Comparison of ENCODE assay signal across 26 cellular contexts in genomic region chr1:24990136-24990535, GRCh38.
DNase-seq lines count a peak whose midpoint lies in the region; ATAC-seq, FAIRE-seq and TF ChIP-seq lines count a peak whose summit lies in the region.
"Had no signal": no experiment of that assay in that cellular context is flagged by ENCODE, and none has a peak within 500 bp of the region (broad histone marks: within the 10 kb centered on the region; RNA-seq: fewer than 3 reads in every experiment).

No MANE protein-coding gene starts in this region.

- no peak overlapping the region for H2AFZ ChIP-seq in PC-3 (ENCODE audit: low read length)

- no peak for TF ChIP-seq CTCF in PC-3 (conservative IDR thresholded peaks at IDR 0.05; ENCODE audit: low read depth, low read length)
- no peak for TF ChIP-seq CTCF in sigmoid colon (IDR thresholded peaks at IDR 0.05)

- 64 to 79% methylated on average over 13 of the region's 13 CpGs for WGBS in sigmoid colon, 2 donors

- no peaks in the 10 kb centered on the region for H3K9me2 ChIP-seq in PC-3 (replicated peaks; ENCODE audit: low read length)

- H3K79me2 ChIP-seq in PC-3 (ENCODE audit: low read length) = no peaks in the 10 kb centered on the region

- H3K4me2 ChIP-seq in PC-3 (ENCODE audit: low read length) = no peak overlapping the region

- no peak for ATAC-seq in CD4-positive, CD25-positive, alpha-beta regulatory T cell (ENCODE audit: low read depth in 2 of 2)
- no peak for ATAC-seq in activated CD8-positive, alpha-beta T cell treated with anti-CD3 and anti-CD28 coated beads, Interleukin-2, amount 10 ng/mL, durations not matched to agents 7 days and 5 days
- ATAC-seq in PC-3 = no peak
- ATAC-seq: activated CD4-positive, CD25-positive, alpha-beta regulatory T cell treated with anti-CD3 and anti-CD28 coated beads, Interleukin-2, amount 50 U/mL, for 24 hours; left ventricle myocardium superior; upper lobe of right lung had no signal

- no peak for FAIRE-seq in GM12892 (lab: Jason Lieb, UNC)
- FAIRE-seq: D721Med, endometrium, GM18507, RCC 7860 had no signal

- no peaks in the 10 kb centered on the region for H3K9me3 Mint-ChIP-seq in T-helper 2 cell treated with Interferon-gamma antibody and Interleukin-4, amounts not matched to agents 5 μg/mL and 100 μg/mL, for 36 hours
- peaks cover 0 to 2% (median 0%) of the 10 kb centered on the region in 7 donors for H3K9me3 Mint-ChIP-seq in CD4-positive, CD25-positive, alpha-beta regulatory T cell
- H3K9me3 Mint-ChIP-seq in activated CD8-positive, alpha-beta T cell treated with anti-CD3 and anti-CD28 coated beads, Interleukin-2, amount 10 ng/mL, durations not matched to agents 7 days and 5 days (ENCODE audit: insufficient read depth) = no peaks in the 10 kb centered on the region
- no peaks in the 10 kb centered on the region for H3K9me3 Mint-ChIP-seq in immature natural killer cell

- no peaks in the 10 kb centered on the region for H3F3A ChIP-seq in PC-3 (ENCODE audit: low read length, unreplicated experiment)

- CTCF ChIA-PET in activated CD8-positive, alpha-beta T cell treated with anti-CD3 and anti-CD28 coated beads, Interleukin-2, amount 10 ng/mL, durations not matched to agents 7 days and 5 days (lab: Charles Lee) = interaction anchor here (0.9 to 12.4 kb wide), 13 partner anchors 9 to 112 kb away, joined by 3 to 136 read pairs (median 7); no protein-coding TSS in a partner anchor
- CTCF ChIA-PET in PC-3 (lab: Charles Lee) = no interaction called here

- H3K4me1 ChIP-seq in CD4-positive, CD25-positive, alpha-beta regulatory T cell (ENCODE audit: control insufficient read depth, insufficient read depth, low read length, poor library complexity, severe bottlenecking) = peaks cover 61% of the 10 kb centered on the region
- H3K4me1 ChIP-seq in PC-3 (ENCODE audit: insufficient read depth, low read length) (no peaks in the 10 kb centered on the region), sigmoid colon (no peaks in the 10 kb centered on the region)
- H3K4me1 ChIP-seq: HAP-1, prostate gland, upper lobe of right lung had no signal

- intact Hi-C loops in PC-3 (cut with micrococcal nuclease) (no loop called here), sigmoid colon (cut with DNase I) (no loop called here)

- peaks cover 4% of the 10 kb centered on the region for H3K36me3 Mint-ChIP-seq in T-helper 2 cell treated with Interferon-gamma antibody and Interleukin-4, amounts not matched to agents 5 μg/mL and 100 μg/mL, for 36 hours (ENCODE audit: low read depth)
- no peaks in the 10 kb centered on the region for H3K36me3 Mint-ChIP-seq in CD4-positive, CD25-positive, alpha-beta regulatory T cell
- H3K36me3 Mint-ChIP-seq in activated CD8-positive, alpha-beta T cell treated with anti-CD3 and anti-CD28 coated beads, Interleukin-2, amount 10 ng/mL, durations not matched to agents 7 days and 5 days (ENCODE audit: low read depth) = peaks cover 3% of the 10 kb centered on the region
- H3K36me3 Mint-ChIP-seq in immature natural killer cell = peaks cover 0 to 6% (median 4%) of the 10 kb centered on the region in 3 donors

- peak overlapping the region; percentile 13 for H3K4me3 Mint-ChIP-seq in T-helper 2 cell treated with Interferon-gamma antibody and Interleukin-4, amounts not matched to agents 5 μg/mL and 100 μg/mL, for 36 hours
- H3K4me3 Mint-ChIP-seq in CD4-positive, CD25-positive, alpha-beta regulatory T cell = peak overlapping the region; percentile 26 to 69 (median 58)
- H3K4me3 Mint-ChIP-seq in activated CD8-positive, alpha-beta T cell treated with anti-CD3 and anti-CD28 coated beads, Interleukin-2, amount 10 ng/mL, durations not matched to agents 7 days and 5 days = peak overlapping the region; percentile 51
- H3K4me3 Mint-ChIP-seq in immature natural killer cell = peak overlapping the region in 4 of 5 donors; percentile 29 to 57 (median 52)

- H3K27ac Mint-ChIP-seq in T-helper 2 cell treated with Interferon-gamma antibody and Interleukin-4, amounts not matched to agents 5 μg/mL and 100 μg/mL, for 36 hours = peak overlapping the region; percentile 74
- H3K27ac Mint-ChIP-seq in CD4-positive, CD25-positive, alpha-beta regulatory T cell = peak overlapping the region; percentile 83 to 93 (median 89)
- peak overlapping the region; percentile 96 for H3K27ac Mint-ChIP-seq in activated CD8-positive, alpha-beta T cell treated with anti-CD3 and anti-CD28 coated beads, Interleukin-2, amount 10 ng/mL, durations not matched to agents 7 days and 5 days
- peak overlapping the region in 2 of 6 donors; percentile 72 to 77 for H3K27ac Mint-ChIP-seq in immature natural killer cell

- H3K27me3 ChIP-seq in CD4-positive, CD25-positive, alpha-beta regulatory T cell (ENCODE audit: control insufficient read depth, insufficient read depth, low read length) = no peaks in the 10 kb centered on the region
- H3K27me3 ChIP-seq in PC-3 (ENCODE audit: low read length) (peaks cover 50% of the 10 kb centered on the region), sigmoid colon (peaks cover 0 to 3% (median 0%) of the 10 kb centered on the region in 3 donors)
- H3K27me3 ChIP-seq: upper lobe of right lung had no signal

- no peak overlapping the region for H3K4me3 ChIP-seq in CD4-positive, CD25-positive, alpha-beta regulatory T cell (ENCODE audit: low read depth, low read length)
- H3K4me3 ChIP-seq in PC-3 (ENCODE audit: low read length) (no peak overlapping the region), sigmoid colon (no peak overlapping the region)
- H3K4me3 ChIP-seq: coronary artery, HAP-1, prostate gland, skin epidermis, upper lobe of right lung had no signal

- TF ChIP-seq EP300 in sigmoid colon (IDR thresholded peaks at IDR 0.05) = no peak

- BruUV-seq in PC-3 (replicated peaks; lab: Mats Ljungman, UMichigan) = no TSS peak

- POLR2A ChIA-PET in activated CD8-positive, alpha-beta T cell treated with anti-CD3 and anti-CD28 coated beads, Interleukin-2, amount 10 ng/mL, durations not matched to agents 7 days and 5 days (lab: Charles Lee) = interaction anchor here (1.0 to 12.1 kb wide), 8 partner anchors 9 to 47 kb away, joined by 3 to 106 read pairs (median 6); no protein-coding TSS in a partner anchor
- POLR2A ChIA-PET in PC-3 (lab: Charles Lee; ENCODE audit: unreplicated experiment) = no interaction called here

- H3K27me3 Mint-ChIP-seq in T-helper 2 cell treated with Interferon-gamma antibody and Interleukin-4, amounts not matched to agents 5 μg/mL and 100 μg/mL, for 36 hours (ENCODE audit: low read depth) = peaks cover 6% of the 10 kb centered on the region
- no peaks in the 10 kb centered on the region for H3K27me3 Mint-ChIP-seq in CD4-positive, CD25-positive, alpha-beta regulatory T cell
- H3K27me3 Mint-ChIP-seq in activated CD8-positive, alpha-beta T cell treated with anti-CD3 and anti-CD28 coated beads, Interleukin-2, amount 10 ng/mL, durations not matched to agents 7 days and 5 days (ENCODE audit: low read depth) = no peaks in the 10 kb centered on the region
- peaks cover 22 to 27% (median 24%) of the 10 kb centered on the region in 3 donors for H3K27me3 Mint-ChIP-seq in immature natural killer cell (ENCODE audit: low read depth in 3 of 3)

- no peak overlapping the region for H3K9ac ChIP-seq in PC-3 (ENCODE audit: low read length)

- TF ChIP-seq POLR2A in GM12892 (IDR thresholded peaks at IDR 0.05; ENCODE audit: low read depth, low read length) (no peak), sigmoid colon (IDR thresholded peaks at IDR 0.05) (no peak)

- H3K4me1 Mint-ChIP-seq in T-helper 2 cell treated with Interferon-gamma antibody and Interleukin-4, amounts not matched to agents 5 μg/mL and 100 μg/mL, for 36 hours (ENCODE audit: low read depth) = peaks cover 72% of the 10 kb centered on the region
- peaks cover 9 to 94% (median 38%) of the 10 kb centered on the region in 4 donors for H3K4me1 Mint-ChIP-seq in CD4-positive, CD25-positive, alpha-beta regulatory T cell
- peaks cover 98% of the 10 kb centered on the region for H3K4me1 Mint-ChIP-seq in activated CD8-positive, alpha-beta T cell treated with anti-CD3 and anti-CD28 coated beads, Interleukin-2, amount 10 ng/mL, durations not matched to agents 7 days and 5 days (ENCODE audit: low read depth)
- peaks cover 65 to 82% of the 10 kb centered on the region in 2 donors for H3K4me1 Mint-ChIP-seq in immature natural killer cell

- no peaks in the 10 kb centered on the region for H3K9me3 ChIP-seq in CD4-positive, CD25-positive, alpha-beta regulatory T cell (ENCODE audit: control insufficient read depth in 2 of 2, low read length in 2 of 2)
- no peaks in the 10 kb centered on the region for H3K9me3 ChIP-seq in PC-3 (ENCODE audit: low read length)
- peaks cover 0 to 3% (median 0%) of the 10 kb centered on the region in 4 donors for H3K9me3 ChIP-seq in sigmoid colon
- H3K9me3 ChIP-seq: HAP-1, prostate gland, upper lobe of right lung had no signal

- DNase-seq in T-helper 2 cell treated with Interferon-gamma antibody and Interleukin-4, amounts not matched to agents 5 μg/mL and 100 μg/mL, for 36 hours (ENCODE audit: low spot score) = no peak
- no peak for DNase-seq in T-helper 2 cell
- DNase-seq in CD4-positive, CD25-positive, alpha-beta regulatory T cell = no peak
- DNase-seq in activated CD8-positive, alpha-beta T cell treated with anti-CD3 and anti-CD28 coated beads, Interleukin-2, amount 10 ng/mL, durations not matched to agents 7 days and 5 days = no peak
- no peak for DNase-seq in immature natural killer cell
- DNase-seq in PC-3 = no peak
- no peak for DNase-seq in GM12892 (ENCODE audit: insufficient read length)
- no peak for DNase-seq in sigmoid colon
- DNase-seq: head of caudate nucleus; left ventricle myocardium superior; NCI-H1092 treated with DMSO at 0.1 percent for 48 hours; NCI-H2081 treated with DMSO at 0.1 percent for 48 hours; NCI-H446 treated with DMSO at 0.1 percent for 48 hours; NK-92 treated with Interleukin-12 subunit alpha and Interleukin-12 subunit beta, amount 100 ng/mL, for 24 hours; stimulated activated CD4-positive, alpha-beta T cell treated with anti-CD3 and anti-CD28 coated beads, Interleukin-2, amount 100 ng/mL, for 48 hours; T1000; upper lobe of right lung had no signal

- H3K27ac ChIP-seq in CD4-positive, CD25-positive, alpha-beta regulatory T cell (ENCODE audit: insufficient read depth, low read length, poor library complexity, severe bottlenecking) = no peak overlapping the region
- H3K27ac ChIP-seq in PC-3 (ENCODE audit: low read length) (no peak overlapping the region), sigmoid colon (no peak overlapping the region)
- H3K27ac ChIP-seq: coronary artery, prostate gland, upper lobe of right lung had no signal

- no peaks in the 10 kb centered on the region for H3K36me3 ChIP-seq in CD4-positive, CD25-positive, alpha-beta regulatory T cell (ENCODE audit: control insufficient read depth, insufficient read depth, low read length)
- no peaks in the 10 kb centered on the region for H3K36me3 ChIP-seq in PC-3 (ENCODE audit: low read depth, low read length)
- H3K36me3 ChIP-seq in sigmoid colon = no peaks in the 10 kb centered on the region
- H3K36me3 ChIP-seq: HAP-1, prostate gland, upper lobe of right lung had no signal

- H4K20me1 ChIP-seq in PC-3 (ENCODE audit: low read length) = no peaks in the 10 kb centered on the region
